ENCODE assay signal across 1 cellular context in the genomic region with DNA sequence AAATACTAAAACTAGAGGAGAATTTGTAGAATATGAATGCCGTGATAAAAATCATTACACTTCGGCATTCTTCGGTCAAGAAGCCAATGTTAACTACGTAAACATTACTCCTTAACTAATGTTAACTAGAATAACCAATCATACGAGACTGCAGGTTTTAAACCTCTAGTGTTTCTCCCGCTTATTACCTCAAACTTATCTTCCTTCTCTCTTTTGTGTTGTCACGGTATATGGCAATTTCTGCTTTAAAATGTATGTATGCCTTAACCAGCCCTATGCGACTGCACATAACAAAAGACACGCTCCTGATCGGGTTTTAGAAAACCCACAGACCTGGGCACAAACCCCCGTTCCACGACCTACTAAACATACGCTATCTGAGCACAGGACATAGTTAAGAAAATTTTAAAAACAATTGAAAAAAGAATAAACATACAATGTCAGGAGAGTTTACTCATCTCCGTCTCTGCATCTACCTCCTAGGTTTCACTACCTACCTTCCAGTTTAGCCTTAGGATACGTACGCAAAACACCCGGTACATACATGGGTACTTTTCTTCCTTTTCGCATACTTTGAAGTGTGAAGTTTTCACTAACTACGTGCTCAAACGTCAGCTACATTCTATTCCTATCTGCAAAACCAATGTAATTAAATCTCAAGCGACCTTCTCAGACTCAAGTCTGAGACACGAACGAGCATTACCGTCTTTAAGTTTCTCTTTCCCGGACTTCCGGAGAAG.
TF ChIP-seq lines count a peak whose summit lies in the region.

No MANE protein-coding gene starts in this region.

TF ChIP-seq in endothelial cell of umbilical vein, 7 proteins besides CTCF, POLR2A, EP300 and RAD21:
- no peak for TF ChIP-seq EZH2 (IDR thresholded peaks at IDR 0.05; ENCODE audit: borderline replicate concordance, low read depth, low read length, severe bottlenecking)
- TF ChIP-seq GATA2 (IDR thresholded peaks at IDR 0.05; ENCODE audit: insufficient read depth, insufficient read length, low read depth, low read length), result no peak
- TF ChIP-seq FOS (IDR thresholded peaks at IDR 0.05; ENCODE audit: borderline replicate concordance, insufficient read depth, low read length), result no peak
- no peak for TF ChIP-seq MYC (IDR thresholded peaks at IDR 0.05; ENCODE audit: low read depth, low read length)
- no peak for TF ChIP-seq JUN (IDR thresholded peaks at IDR 0.05; ENCODE audit: borderline replicate concordance, insufficient read depth, insufficient read length, low read depth)
- TF ChIP-seq, protein P1, sequence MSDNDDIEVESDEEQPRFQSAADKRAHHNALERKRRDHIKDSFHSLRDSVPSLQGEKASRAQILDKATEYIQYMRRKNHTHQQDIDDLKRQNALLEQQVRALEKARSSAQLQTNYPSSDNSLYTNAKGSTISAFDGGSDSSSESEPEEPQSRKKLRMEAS (IDR thresholded peaks at IDR 0.05; ENCODE audit: insufficient read depth, insufficient read length), result no peak
- no peak for TF ChIP-seq POLR2AphosphoS5 (IDR thresholded peaks at IDR 0.05; ENCODE audit: insufficient read depth, low read depth, low read length)
